In the genomic region with DNA sequence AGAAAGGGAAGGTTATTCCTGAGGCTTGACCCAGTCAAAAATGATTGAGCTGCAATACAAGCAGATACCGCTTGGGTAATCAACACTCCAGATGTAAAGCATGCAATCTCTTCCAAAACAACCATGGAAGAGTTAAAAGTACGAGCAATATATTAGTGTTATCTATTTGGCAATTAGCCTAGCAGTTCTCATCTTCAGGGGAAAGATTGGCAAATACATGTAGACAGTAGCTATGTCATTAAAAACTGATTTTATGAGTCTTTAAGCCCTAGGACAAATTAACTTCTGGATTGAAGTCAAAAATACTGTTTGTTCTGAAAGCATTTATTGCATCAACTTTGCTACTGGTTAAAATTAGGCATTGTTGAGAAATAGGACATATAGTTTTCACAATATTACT, we compare ENCODE assay signal across 16 cellular contexts. TPM values are rescaled to one million over a fixed set of nuclear protein-coding genes. Genes with fewer than 3 reads are reported as not detected.
DNase-seq lines count a peak whose midpoint lies in the region; ATAC-seq, FAIRE-seq and TF ChIP-seq lines count a peak whose summit lies in the region.
"Had no signal": no experiment of that assay in that cellular context is flagged by ENCODE, and none has a peak within 500 bp of the region (broad histone marks: within the 10 kb centered on the region; RNA-seq: fewer than 3 reads in every experiment).

No MANE protein-coding gene starts in this region.

- H3K27ac ChIP-seq in cardiac muscle cell (no peak overlapping the region), right atrium auricular region (no peak overlapping the region), stomach (no peak overlapping the region)
- H3K27ac ChIP-seq: WERI-Rb-1 had no signal

- DNase-seq in cardiac muscle cell (ENCODE audit: low read depth in 1 of 2, low spot score in 1 of 2) = peak in 1 of 2 donors; percentile 38
- no peak for DNase-seq in right atrium auricular region (ENCODE audit: low spot score)
- DNase-seq in NCI-H748 treated with DMSO at 0.1 percent for 48 hours (lab: John Stamatoyannopoulos, UW) = peak; percentile 7
- peak; percentile 19 for DNase-seq in epithelial cell of esophagus (ENCODE audit: low read depth)
- no peak for DNase-seq in stomach
- no peak for DNase-seq in H54 (ENCODE audit: insufficient read length, low spot score)
- DNase-seq in NCI-H2196 treated with DMSO at 0.1 percent for 48 hours (lab: John Stamatoyannopoulos, UW; ENCODE audit: unreplicated experiment) = no peak
- DNase-seq: foreskin melanocyte; IMR-90; NCI-H2107; stimulated activated CD8-positive, alpha-beta memory T cell treated with anti-CD3 and anti-CD28 coated beads, Interleukin-4, amount 100 ng/mL, for 48 hours; WERI-Rb-1 had no signal

- 26 to 43% (median 32%) methylated on average over 2 of the region's 2 CpGs for WGBS in stomach, 5 donors

- H3K27me3 ChIP-seq in cardiac muscle cell = no peaks in the 10 kb centered on the region
- H3K27me3 ChIP-seq in right atrium auricular region = no peaks in the 10 kb centered on the region
- H3K27me3 ChIP-seq in stomach = no peaks in the 10 kb centered on the region

- no peak for TF ChIP-seq EP300 in stomach (IDR thresholded peaks at IDR 0.05)

- no peaks in the 10 kb centered on the region for H3K36me3 ChIP-seq in cardiac muscle cell
- H3K36me3 ChIP-seq in right atrium auricular region = no peaks in the 10 kb centered on the region
- no peaks in the 10 kb centered on the region for H3K36me3 ChIP-seq in stomach
- H3K36me3 ChIP-seq: WERI-Rb-1 had no signal

- H3K9me3 ChIP-seq in cardiac muscle cell (ENCODE audit: low read depth) = no peaks in the 10 kb centered on the region
- H3K9me3 ChIP-seq in right atrium auricular region = no peaks in the 10 kb centered on the region
- no peaks in the 10 kb centered on the region for H3K9me3 ChIP-seq in stomach

- intact Hi-C loops in stomach (cut with DNase I; ENCODE audit: low total_unique reads) = loop anchor here (5.0 kb wide), 1 partner anchor 63 kb away; no protein-coding TSS in a partner anchor

- no peak for TF ChIP-seq POLR2A in stomach (IDR thresholded peaks at IDR 0.05)
- no peak for TF ChIP-seq POLR2A in H54 (IDR thresholded peaks at IDR 0.05; ENCODE audit: low read depth, low read length)

- TF ChIP-seq CTCF in cardiac muscle cell (IDR thresholded peaks at IDR 0.05; ENCODE audit: low read depth, low read length) = peak; percentile 32
- TF ChIP-seq CTCF in right atrium auricular region (IDR thresholded peaks at IDR 0.05) = no peak
- peak; percentile 57 for TF ChIP-seq CTCF in epithelial cell of esophagus (IDR thresholded peaks at IDR 0.05; ENCODE audit: insufficient read depth, low read depth, low read length, missing control alignments)
- TF ChIP-seq CTCF in stomach (IDR thresholded peaks at IDR 0.05) = no peak

- H3K4me1 ChIP-seq in cardiac muscle cell (ENCODE audit: low read depth) = no peaks in the 10 kb centered on the region
- H3K4me1 ChIP-seq in right atrium auricular region = no peaks in the 10 kb centered on the region
- H3K4me1 ChIP-seq in stomach = peaks cover 0 to 21% (median 6%) of the 10 kb centered on the region in 4 donors

- FAIRE-seq in H54 (lab: Jason Lieb, UNC) = no peak
- FAIRE-seq: urothelium cell line had no signal

- no peak overlapping the region for H3K4me3 ChIP-seq in cardiac muscle cell
- no peak overlapping the region for H3K4me3 ChIP-seq in right atrium auricular region
- H3K4me3 ChIP-seq in epithelial cell of esophagus (ENCODE audit: low read length) = no peak overlapping the region
- H3K4me3 ChIP-seq in stomach = no peak overlapping the region

- no peak for ATAC-seq in HG03442 (IDR thresholded peaks at IDR 0.05; ENCODE audit: unreplicated experiment)
- ATAC-seq: Panc1 had no signal

RNA-seq across cellular contexts. Expression of gene GYS2, which starts 9.3 kb away (rescaled TPM):
- not detected in 2 replicates for total RNA-seq in cardiac muscle cell
- polyA plus RNA-seq in cardiac muscle cell = not detected in 2 replicates
- total RNA-seq in right atrium auricular region = not detected
- total RNA-seq in stomach = not detected
- under 1 TPM in 1 of 3 donors, not detected in 2; 0.33 TPM for polyA plus RNA-seq in stomach
- total RNA-seq: chondrocyte, IMR-90 had no signal
- polyA plus RNA-seq: IMR-90 had no signal

RNA-seq across cellular contexts. Expression of gene LDHB, which starts 43.7 kb away (rescaled TPM):
- total RNA-seq in cardiac muscle cell (842 and 1,015 TPM in 2 replicates), right atrium auricular region (1,000 to 10,000 TPM in 1 of 2 donors, 100 to 1,000 TPM in 1; 727 to 1,254 TPM), stomach (100 to 1,000 TPM in 4 of 5 donors, 10 to 100 TPM in 1; 94.5 to 445 (median 272) TPM)
- polyA plus RNA-seq in cardiac muscle cell (1,645 and 1,792 TPM in 2 replicates), stomach (100 to 1,000 TPM; 325 to 523 (median 491) TPM)

Comparison
In these comparisons a context has a peak if more than half of its experiments do, and no peak if none do; other contexts are left out.
1. CTCF ChIP-seq: peak in cardiac muscle cell (single experiment) and epithelial cell of esophagus (single experiment); none in right atrium auricular region (0 of 2) and stomach (0 of 7).
2. DNase-seq: peak in NCI-H748 treated with DMSO at 0.1 percent for 48 hours (single experiment) and epithelial cell of esophagus (single experiment); none in right atrium auricular region (single experiment), stomach (single experiment), H54 (single experiment) and NCI-H2196 treated with DMSO at 0.1 percent for 48 hours (single experiment).